8 cellular contexts compared by ENCODE assay signal in the genomic region with DNA sequence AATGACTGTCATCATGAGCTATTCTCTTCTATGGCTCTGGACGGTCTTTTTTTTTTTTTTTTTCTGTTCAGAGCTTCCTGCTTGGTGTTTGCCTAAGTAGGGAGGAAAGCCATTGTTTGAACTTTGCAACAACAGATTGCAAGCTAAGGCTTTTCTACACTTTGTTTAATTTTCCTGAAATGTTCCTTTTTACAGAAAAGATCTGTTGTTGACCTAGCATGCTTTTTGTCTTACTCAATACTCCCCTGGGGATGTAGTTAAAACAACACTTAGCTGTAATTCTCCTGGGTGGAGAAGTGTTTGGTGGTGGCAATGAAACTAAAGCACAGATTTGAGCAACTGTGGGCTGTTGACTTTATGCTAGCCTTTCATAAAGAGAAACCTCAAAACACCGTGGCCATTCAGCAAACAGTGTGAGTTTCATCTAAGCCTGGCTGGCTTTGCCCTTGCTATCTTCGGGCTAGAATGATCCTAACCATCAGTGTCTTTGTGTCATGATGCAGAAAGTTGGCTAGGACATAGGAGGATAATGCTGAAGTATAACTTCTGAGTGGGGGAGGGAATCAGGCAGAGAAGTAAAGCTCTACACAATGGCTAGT.
DNase-seq lines count a peak whose midpoint lies in the region; ATAC-seq lines count a peak whose summit lies in the region.

No MANE protein-coding gene starts in this region.

- H3K4me1 ChIP-seq in CD4-positive, alpha-beta memory T cell (ENCODE audit: insufficient read depth, low read length), result peaks cover 19% of the 10 kb centered on the region

- H3K4me3 Mint-ChIP-seq in stimulated activated naive B cell treated with anti-CD40 and anti-IgM and Interleukin-4, amounts not matched to agents 10 μg/mL and 1 μg/mL and 100 μg/mL, for 72 hours, result no peak overlapping the region
- no peak overlapping the region for H3K4me3 Mint-ChIP-seq in CD4-positive, alpha-beta memory T cell

- H3K36me3 Mint-ChIP-seq in stimulated activated naive B cell treated with anti-CD40 and anti-IgM and Interleukin-4, amounts not matched to agents 10 μg/mL and 1 μg/mL and 100 μg/mL, for 72 hours, result no peaks in the 10 kb centered on the region
- H3K36me3 Mint-ChIP-seq in CD4-positive, alpha-beta memory T cell, result no peaks in the 10 kb centered on the region

- H3K4me1 Mint-ChIP-seq in stimulated activated naive B cell treated with anti-CD40 and anti-IgM and Interleukin-4, amounts not matched to agents 10 μg/mL and 1 μg/mL and 100 μg/mL, for 72 hours, result peaks cover 48 to 82% of the 10 kb centered on the region in 2 donors
- peaks cover 21 to 28% (median 24%) of the 10 kb centered on the region in 4 donors for H3K4me1 Mint-ChIP-seq in CD4-positive, alpha-beta memory T cell

- intact Hi-C loops in CD4-positive, alpha-beta memory T cell (cut with micrococcal nuclease), result no loop called here

- no peaks in the 10 kb centered on the region for H3K36me3 ChIP-seq in CD4-positive, alpha-beta memory T cell (ENCODE audit: insufficient read depth, low read length)

- H3K27ac ChIP-seq in CD4-positive, alpha-beta memory T cell (ENCODE audit: low read depth, low read length), result no peak overlapping the region

- H3K27ac Mint-ChIP-seq in stimulated activated naive B cell treated with anti-CD40 and anti-IgM and Interleukin-4, amounts not matched to agents 10 μg/mL and 1 μg/mL and 100 μg/mL, for 72 hours, result peak overlapping the region; percentile 26
- no peak overlapping the region for H3K27ac Mint-ChIP-seq in CD4-positive, alpha-beta memory T cell

- no peaks in the 10 kb centered on the region for H3K27me3 ChIP-seq in CD4-positive, alpha-beta memory T cell (ENCODE audit: insufficient read depth, low read length)

- peak; percentile 77 for ATAC-seq in HG02623 (IDR thresholded peaks at IDR 0.05; ENCODE audit: unreplicated experiment)
- peak; percentile 74 to 78 for ATAC-seq in stimulated activated naive B cell treated with anti-CD40 and anti-IgM and Interleukin-4, amounts not matched to agents 10 μg/mL and 1 μg/mL and 100 μg/mL, for 72 hours (replicated peaks)

- CTCF ChIA-PET in CD4-positive, alpha-beta memory T cell (lab: Charles Lee; ENCODE audit: partially characterized antibody), result interaction anchor here (0.7 to 1.6 kb wide), 3 partner anchors 10 to 1980 kb away, joined by 3 to 4 read pairs (median 4); no protein-coding TSS in a partner anchor

- no peaks in the 10 kb centered on the region for H3K27me3 Mint-ChIP-seq in stimulated activated naive B cell treated with anti-CD40 and anti-IgM and Interleukin-4, amounts not matched to agents 10 μg/mL and 1 μg/mL and 100 μg/mL, for 72 hours
- peaks cover 0 to 4% of the 10 kb centered on the region in 2 donors for H3K27me3 Mint-ChIP-seq in CD4-positive, alpha-beta memory T cell

- H3K9me3 ChIP-seq in CD4-positive, alpha-beta memory T cell (ENCODE audit: control insufficient read depth in 1 of 2, low read length in 2 of 2), result no peaks in the 10 kb centered on the region

- DNase-seq in NCI-H345 (lab: John Stamatoyannopoulos, UW), result peak; percentile 25
- DNase-seq in NCI-H345 treated with DMSO at 0.1 percent for 48 hours (lab: John Stamatoyannopoulos, UW; ENCODE audit: unreplicated experiment), result no peak
- peak; percentile 56 for DNase-seq in NCI-H748 treated with DMSO at 0.1 percent for 48 hours (lab: John Stamatoyannopoulos, UW)
- DNase-seq in fibroblast of peridontal ligament (ENCODE audit: extremely low read depth), result peak; percentile 61
- DNase-seq in stimulated activated naive B cell treated with anti-CD40 and anti-IgM and Interleukin-4, amounts not matched to agents 10 μg/mL and 1 μg/mL and 100 μg/mL, for 72 hours, result no peak
- no peak for DNase-seq in CD4-positive, alpha-beta memory T cell
- DNase-seq in NCI-H1105 (lab: John Stamatoyannopoulos, UW), result no peak

- H3K4me3 ChIP-seq in CD4-positive, alpha-beta memory T cell (ENCODE audit: low read length in 2 of 2), result no peak overlapping the region

- H3K9me3 Mint-ChIP-seq in stimulated activated naive B cell treated with anti-CD40 and anti-IgM and Interleukin-4, amounts not matched to agents 10 μg/mL and 1 μg/mL and 100 μg/mL, for 72 hours, result peaks cover 0 to 6% of the 10 kb centered on the region in 2 donors
- no peaks in the 10 kb centered on the region for H3K9me3 Mint-ChIP-seq in CD4-positive, alpha-beta memory T cell

- POLR2A ChIA-PET in CD4-positive, alpha-beta memory T cell (lab: Charles Lee; ENCODE audit: partially characterized antibody), result no interaction called here

Comparison
In these comparisons a context has a peak if more than half of its experiments do, and no peak if none do; other contexts are left out.
1. DNase-seq: peak in NCI-H345 (single experiment), NCI-H748 treated with DMSO at 0.1 percent for 48 hours (single experiment) and fibroblast of peridontal ligament (single experiment); none in NCI-H345 treated with DMSO at 0.1 percent for 48 hours (single experiment), stimulated activated naive B cell treated with anti-CD40 and anti-IgM and Interleukin-4, amounts not matched to agents 10 μg/mL and 1 μg/mL and 100 μg/mL, for 72 hours (single experiment), CD4-positive, alpha-beta memory T cell (0 of 5) and NCI-H1105 (single experiment).